ENCODE assay signal across 1 cellular context in the genomic region with DNA sequence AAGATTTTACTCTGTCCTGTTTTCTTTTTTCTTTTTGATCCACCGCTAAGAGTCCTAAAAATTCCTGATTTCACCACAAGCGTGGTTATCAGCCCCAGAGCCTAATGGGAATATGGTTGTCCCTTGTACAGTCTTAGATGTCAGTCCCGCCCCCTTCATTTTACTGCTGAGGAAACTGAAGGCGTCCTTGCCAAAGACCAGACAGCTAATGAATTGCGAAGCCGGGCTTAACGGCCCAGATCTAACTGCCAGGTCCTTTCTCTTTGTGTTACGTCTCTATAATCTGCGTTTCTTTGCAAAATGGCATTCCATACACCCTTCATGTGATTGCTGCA.
TF ChIP-seq lines count a peak whose summit lies in the region.

No MANE protein-coding gene starts in this region.

TF ChIP-seq in GM23338, 12 proteins besides CTCF, POLR2A, EP300 and RAD21 (continued from another document):
- TF ChIP-seq, protein P1, sequence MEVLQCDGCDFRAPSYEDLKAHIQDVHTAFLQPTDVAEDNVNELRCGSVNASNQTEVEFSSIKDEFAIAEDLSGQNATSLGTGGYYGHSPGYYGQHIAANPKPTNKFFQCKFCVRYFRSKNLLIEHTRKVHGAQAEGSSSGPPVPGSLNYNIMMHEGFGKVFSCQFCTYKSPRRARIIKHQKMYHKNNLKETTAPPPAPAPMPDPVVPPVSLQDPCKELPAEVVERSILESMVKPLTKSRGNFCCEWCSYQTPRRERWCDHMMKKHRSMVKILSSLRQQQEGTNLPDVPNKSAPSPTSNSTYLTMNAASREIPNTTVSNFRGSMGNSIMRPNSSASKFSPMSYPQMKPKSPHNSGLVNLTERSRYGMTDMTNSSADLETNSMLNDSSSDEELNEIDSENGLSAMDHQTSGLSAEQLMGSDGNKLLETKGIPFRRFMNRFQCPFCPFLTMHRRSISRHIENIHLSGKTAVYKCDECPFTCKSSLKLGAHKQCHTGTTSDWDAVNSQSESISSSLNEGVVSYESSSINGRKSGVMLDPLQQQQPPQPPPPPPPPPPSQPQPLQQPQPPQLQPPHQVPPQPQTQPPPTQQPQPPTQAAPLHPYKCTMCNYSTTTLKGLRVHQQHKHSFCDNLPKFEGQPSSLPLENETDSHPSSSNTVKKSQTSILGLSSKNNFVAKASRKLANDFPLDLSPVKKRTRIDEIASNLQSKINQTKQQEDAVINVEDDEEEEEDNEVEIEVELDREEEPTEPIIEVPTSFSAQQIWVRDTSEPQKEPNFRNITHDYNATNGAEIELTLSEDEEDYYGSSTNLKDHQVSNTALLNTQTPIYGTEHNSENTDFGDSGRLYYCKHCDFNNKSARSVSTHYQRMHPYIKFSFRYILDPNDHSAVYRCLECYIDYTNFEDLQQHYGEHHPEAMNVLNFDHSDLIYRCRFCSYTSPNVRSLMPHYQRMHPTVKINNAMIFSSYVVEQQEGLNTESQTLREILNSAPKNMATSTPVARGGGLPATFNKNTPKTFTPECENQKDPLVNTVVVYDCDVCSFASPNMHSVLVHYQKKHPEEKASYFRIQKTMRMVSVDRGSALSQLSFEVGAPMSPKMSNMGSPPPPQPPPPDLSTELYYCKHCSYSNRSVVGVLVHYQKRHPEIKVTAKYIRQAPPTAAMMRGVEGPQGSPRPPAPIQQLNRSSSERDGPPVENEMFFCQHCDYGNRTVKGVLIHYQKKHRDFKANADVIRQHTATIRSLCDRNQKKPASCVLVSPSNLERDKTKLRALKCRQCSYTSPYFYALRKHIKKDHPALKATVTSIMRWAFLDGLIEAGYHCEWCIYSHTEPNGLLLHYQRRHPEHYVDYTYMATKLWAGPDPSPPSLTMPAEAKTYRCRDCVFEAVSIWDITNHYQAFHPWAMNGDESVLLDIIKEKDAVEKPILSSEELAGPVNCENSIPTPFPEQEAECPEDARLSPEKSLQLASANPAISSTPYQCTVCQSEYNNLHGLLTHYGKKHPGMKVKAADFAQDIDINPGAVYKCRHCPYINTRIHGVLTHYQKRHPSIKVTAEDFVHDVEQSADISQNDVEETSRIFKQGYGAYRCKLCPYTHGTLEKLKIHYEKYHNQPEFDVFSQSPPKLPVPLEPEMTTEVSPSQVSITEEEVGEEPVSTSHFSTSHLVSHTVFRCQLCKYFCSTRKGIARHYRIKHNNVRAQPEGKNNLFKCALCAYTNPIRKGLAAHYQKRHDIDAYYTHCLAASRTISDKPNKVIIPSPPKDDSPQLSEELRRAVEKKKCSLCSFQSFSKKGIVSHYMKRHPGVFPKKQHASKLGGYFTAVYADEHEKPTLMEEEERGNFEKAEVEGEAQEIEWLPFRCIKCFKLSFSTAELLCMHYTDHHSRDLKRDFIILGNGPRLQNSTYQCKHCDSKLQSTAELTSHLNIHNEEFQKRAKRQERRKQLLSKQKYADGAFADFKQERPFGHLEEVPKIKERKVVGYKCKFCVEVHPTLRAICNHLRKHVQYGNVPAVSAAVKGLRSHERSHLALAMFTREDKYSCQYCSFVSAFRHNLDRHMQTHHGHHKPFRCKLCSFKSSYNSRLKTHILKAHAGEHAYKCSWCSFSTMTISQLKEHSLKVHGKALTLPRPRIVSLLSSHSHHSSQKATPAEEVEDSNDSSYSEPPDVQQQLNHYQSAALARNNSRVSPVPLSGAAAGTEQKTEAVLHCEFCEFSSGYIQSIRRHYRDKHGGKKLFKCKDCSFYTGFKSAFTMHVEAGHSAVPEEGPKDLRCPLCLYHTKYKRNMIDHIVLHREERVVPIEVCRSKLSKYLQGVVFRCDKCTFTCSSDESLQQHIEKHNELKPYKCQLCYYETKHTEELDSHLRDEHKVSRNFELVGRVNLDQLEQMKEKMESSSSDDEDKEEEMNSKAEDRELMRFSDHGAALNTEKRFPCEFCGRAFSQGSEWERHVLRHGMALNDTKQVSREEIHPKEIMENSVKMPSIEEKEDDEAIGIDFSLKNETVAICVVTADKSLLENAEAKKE (CRISPR knock-in tag; IDR thresholded peaks at IDR 0.05): no peak
- no peak for TF ChIP-seq JUNB (IDR thresholded peaks at IDR 0.05; ENCODE audit: unreplicated experiment)
- TF ChIP-seq, protein P2, sequence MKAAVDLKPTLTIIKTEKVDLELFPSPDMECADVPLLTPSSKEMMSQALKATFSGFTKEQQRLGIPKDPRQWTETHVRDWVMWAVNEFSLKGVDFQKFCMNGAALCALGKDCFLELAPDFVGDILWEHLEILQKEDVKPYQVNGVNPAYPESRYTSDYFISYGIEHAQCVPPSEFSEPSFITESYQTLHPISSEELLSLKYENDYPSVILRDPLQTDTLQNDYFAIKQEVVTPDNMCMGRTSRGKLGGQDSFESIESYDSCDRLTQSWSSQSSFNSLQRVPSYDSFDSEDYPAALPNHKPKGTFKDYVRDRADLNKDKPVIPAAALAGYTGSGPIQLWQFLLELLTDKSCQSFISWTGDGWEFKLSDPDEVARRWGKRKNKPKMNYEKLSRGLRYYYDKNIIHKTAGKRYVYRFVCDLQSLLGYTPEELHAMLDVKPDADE (IDR thresholded peaks at IDR 0.05): no peak
- TF ChIP-seq, protein P3, sequence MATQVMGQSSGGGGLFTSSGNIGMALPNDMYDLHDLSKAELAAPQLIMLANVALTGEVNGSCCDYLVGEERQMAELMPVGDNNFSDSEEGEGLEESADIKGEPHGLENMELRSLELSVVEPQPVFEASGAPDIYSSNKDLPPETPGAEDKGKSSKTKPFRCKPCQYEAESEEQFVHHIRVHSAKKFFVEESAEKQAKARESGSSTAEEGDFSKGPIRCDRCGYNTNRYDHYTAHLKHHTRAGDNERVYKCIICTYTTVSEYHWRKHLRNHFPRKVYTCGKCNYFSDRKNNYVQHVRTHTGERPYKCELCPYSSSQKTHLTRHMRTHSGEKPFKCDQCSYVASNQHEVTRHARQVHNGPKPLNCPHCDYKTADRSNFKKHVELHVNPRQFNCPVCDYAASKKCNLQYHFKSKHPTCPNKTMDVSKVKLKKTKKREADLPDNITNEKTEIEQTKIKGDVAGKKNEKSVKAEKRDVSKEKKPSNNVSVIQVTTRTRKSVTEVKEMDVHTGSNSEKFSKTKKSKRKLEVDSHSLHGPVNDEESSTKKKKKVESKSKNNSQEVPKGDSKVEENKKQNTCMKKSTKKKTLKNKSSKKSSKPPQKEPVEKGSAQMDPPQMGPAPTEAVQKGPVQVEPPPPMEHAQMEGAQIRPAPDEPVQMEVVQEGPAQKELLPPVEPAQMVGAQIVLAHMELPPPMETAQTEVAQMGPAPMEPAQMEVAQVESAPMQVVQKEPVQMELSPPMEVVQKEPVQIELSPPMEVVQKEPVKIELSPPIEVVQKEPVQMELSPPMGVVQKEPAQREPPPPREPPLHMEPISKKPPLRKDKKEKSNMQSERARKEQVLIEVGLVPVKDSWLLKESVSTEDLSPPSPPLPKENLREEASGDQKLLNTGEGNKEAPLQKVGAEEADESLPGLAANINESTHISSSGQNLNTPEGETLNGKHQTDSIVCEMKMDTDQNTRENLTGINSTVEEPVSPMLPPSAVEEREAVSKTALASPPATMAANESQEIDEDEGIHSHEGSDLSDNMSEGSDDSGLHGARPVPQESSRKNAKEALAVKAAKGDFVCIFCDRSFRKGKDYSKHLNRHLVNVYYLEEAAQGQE (IDR thresholded peaks at IDR 0.05; ENCODE audit: unreplicated experiment): no peak
- TF ChIP-seq POLR2AphosphoS5 (IDR thresholded peaks at IDR 0.05; ENCODE audit: low read depth): no peak
- no peak for TF ChIP-seq CREB1 (CRISPR knock-in tag; IDR thresholded peaks at IDR 0.05; ENCODE audit: low read depth)
